12 cellular contexts compared by ENCODE assay signal in genomic region chr15:69193948-69194827, GRCh38. TPM values are rescaled to one million over a fixed set of nuclear protein-coding genes. Genes with fewer than 3 reads are reported as not detected.
DNase-seq lines count a peak whose midpoint lies in the region; ATAC-seq and TF ChIP-seq lines count a peak whose summit lies in the region.
"Had no signal": no experiment of that assay in that cellular context is flagged by ENCODE, and none has a peak within 500 bp of the region (broad histone marks: within the 10 kb centered on the region; RNA-seq: fewer than 3 reads in every experiment).

No MANE protein-coding gene starts in this region.

- H3K9me2 ChIP-seq in SK-N-SH, result no peaks in the 10 kb centered on the region

- H3K36me3 ChIP-seq in SK-N-SH (replicated peaks in 1 of 2; ENCODE audit: control insufficient read depth in 1 of 2, insufficient read depth in 2 of 2, low read length in 1 of 2) (peaks cover 5 to 17% of the 10 kb centered on the region in 2 experiments), parathyroid adenoma (ENCODE audit: control insufficient read depth, insufficient read depth, low read length) (no peaks in the 10 kb centered on the region)

- POLR2A ChIA-PET in SK-N-SH (lab: Yijun Ruan, JAX), result no interaction called here

- no peak for ATAC-seq in GM18907 (IDR thresholded peaks at IDR 0.05; ENCODE audit: unreplicated experiment)

- H3K27me3 ChIP-seq in SK-N-SH (ENCODE audit: insufficient read depth) (no peaks in the 10 kb centered on the region), parathyroid adenoma (ENCODE audit: control insufficient read depth, insufficient read depth, low read length) (no peaks in the 10 kb centered on the region)
- H3K27me3 ChIP-seq: suprapubic skin had no signal

- peak overlapping the region; percentile 87 to 88 for H3K27ac ChIP-seq in SK-N-SH (ENCODE audit: low read depth in 2 of 2, low read length in 1 of 2)
- peak overlapping the region; percentile 47 for H3K27ac ChIP-seq in parathyroid adenoma
- H3K27ac ChIP-seq: suprapubic skin had no signal

- TF ChIP-seq EP300 in SK-N-SH (IDR thresholded peaks at IDR 0.05; ENCODE audit: borderline replicate concordance in 1 of 2, low read depth in 1 of 2, low read length in 1 of 2), result peak in 1 of 2 experiments; percentile 66; a peak in 1 of 4 replicates

- peaks cover 6 to 29% of the 10 kb centered on the region in 2 experiments for H3K4me1 ChIP-seq in SK-N-SH (ENCODE audit: control insufficient read depth in 1 of 2, insufficient read depth in 2 of 2, low read depth in 1 of 2, low read length in 1 of 2)
- peaks cover 5% of the 10 kb centered on the region for H3K4me1 ChIP-seq in parathyroid adenoma

- H3K4me3 ChIP-seq in AG10803 (ENCODE audit: low read length) (no peak overlapping the region), SK-N-SH (ENCODE audit: low read depth in 2 of 2, low read length in 1 of 2) (no peak overlapping the region; a peak in 1 of 4 replicates), fibroblast of pulmonary artery (replicated peaks; ENCODE audit: low read depth, low read length) (no peak overlapping the region), parathyroid adenoma (ENCODE audit: low read depth, low read length) (no peak overlapping the region)
- H3K4me3 ChIP-seq: suprapubic skin had no signal

- TF ChIP-seq CTCF in AG10803 (conservative IDR thresholded peaks at IDR 0.05; ENCODE audit: low read length), result no peak
- no peak for TF ChIP-seq CTCF in SK-N-SH (IDR thresholded peaks at IDR 0.05)
- no peak for TF ChIP-seq CTCF in fibroblast of pulmonary artery (IDR thresholded peaks at IDR 0.05; ENCODE audit: low read length, missing control alignments)
- TF ChIP-seq CTCF in parathyroid adenoma (IDR thresholded peaks at IDR 0.05), result no peak

- peaks cover 28% of the 10 kb centered on the region for H3K79me2 ChIP-seq in SK-N-SH (ENCODE audit: insufficient read depth)
- H3K79me2 ChIP-seq in parathyroid adenoma, result no peaks in the 10 kb centered on the region

- H3K4me2 ChIP-seq in SK-N-SH (peak overlapping the region; percentile 62; the same call in 1 of the 2 replicates), parathyroid adenoma (ENCODE audit: low read length) (peak overlapping the region; percentile 6)

- no peak overlapping the region for H2AFZ ChIP-seq in SK-N-SH (ENCODE audit: low read depth)
- H2AFZ ChIP-seq in parathyroid adenoma, result peak overlapping the region; percentile 58

- H4K20me1 ChIP-seq in SK-N-SH (ENCODE audit: insufficient read depth), result no peaks in the 10 kb centered on the region; the same call in 1 of the 2 replicates

- peaks cover 25% of the 10 kb centered on the region for H3F3A ChIP-seq in SK-N-SH (replicated peaks; ENCODE audit: insufficient read depth)

- TF ChIP-seq RAD21 in SK-N-SH (IDR thresholded peaks at IDR 0.05; ENCODE audit: low read length), result no peak

- 7% methylated on average over 2 of the region's 2 CpGs for WGBS in SK-N-SH (ENCODE audit: low lambda C conversion rate)

- H3K9me3 ChIP-seq in SK-N-SH (peaks cover 4% of the 10 kb centered on the region; the same call in 1 of the 2 replicates), parathyroid adenoma (ENCODE audit: control insufficient read depth, low read length) (no peaks in the 10 kb centered on the region)

- CTCF ChIA-PET in SK-N-SH (lab: Yijun Ruan, JAX), result interaction anchor here (0.5 to 1.4 kb wide), 3 partner anchors 11 to 682 kb away, joined by 3 to 4 read pairs (median 3); no protein-coding TSS in a partner anchor

- DNase-seq in AG10803 (ENCODE audit: low read depth), result peak; percentile 34
- DNase-seq in SK-N-SH, result no peak
- DNase-seq in fibroblast of pulmonary artery (ENCODE audit: low read depth), result peak; percentile 34
- DNase-seq in activated naive CD4-positive, alpha-beta T cell (lab: John Stamatoyannopoulos, UW), result no peak
- no peak for DNase-seq in activated naive CD4-positive, alpha-beta T cell treated with Interleukin-2 at 50 U/mL for 16 hours
- no peak for DNase-seq in medulla oblongata (ENCODE audit: extremely low spot score)
- DNase-seq: amniotic stem cell, H7, NCI-H2171 treated with DMSO at 0.1 percent for 48 hours had no signal

- no peak overlapping the region for H3K9ac ChIP-seq in SK-N-SH
- no peak overlapping the region for H3K9ac ChIP-seq in parathyroid adenoma

TF ChIP-seq in SK-N-SH, 30 proteins besides CTCF, POLR2A, EP300 and RAD21:
- TF ChIP-seq SIN3A (IDR thresholded peaks at IDR 0.05; ENCODE audit: borderline replicate concordance, low read depth, low read length) (no peak), FOXM1 (IDR thresholded peaks at IDR 0.05; ENCODE audit: low read depth) (peak; percentile 42; the same call in 1 of the 2 replicates), PBX3 (IDR thresholded peaks at IDR 0.05) (peak; percentile 85), ELF1 (IDR thresholded peaks at IDR 0.05) (no peak), SMC3 (IDR thresholded peaks at IDR 0.05; ENCODE audit: low read depth, low read length) (no peak), TCF12 (IDR thresholded peaks at IDR 0.05) (peak; percentile 89), JUND (IDR thresholded peaks at IDR 0.05) (peak; percentile 58), NFIC (IDR thresholded peaks at IDR 0.05; ENCODE audit: borderline replicate concordance) (no peak; the same call in 1 of the 2 replicates), GATA2 (CRISPR knock-in tag; IDR thresholded peaks at IDR 0.05) (no peak), REST (IDR thresholded peaks at IDR 0.05; ENCODE audit: low read depth, low read length) (no peak), TEAD4 (IDR thresholded peaks at IDR 0.05; ENCODE audit: borderline replicate concordance, insufficient read depth) (peak; percentile 34; the same call in 1 of the 2 replicates), USF2 (IDR thresholded peaks at IDR 0.05; ENCODE audit: borderline replicate concordance, low read depth, low read length) (no peak), POLR2AphosphoS5 (IDR thresholded peaks at IDR 0.05; ENCODE audit: low read depth, low read length) (peak; percentile 30; the same call in 1 of the 2 replicates), TAF1 (IDR thresholded peaks at IDR 0.05; ENCODE audit: borderline replicate concordance, low read depth, low read length) (no peak), FOSL2 (IDR thresholded peaks at IDR 0.05; ENCODE audit: borderline replicate concordance, low read depth) (peak; percentile 66), MEF2A (IDR thresholded peaks at IDR 0.05; ENCODE audit: borderline replicate concordance, low read depth) (peak; percentile 80), NRF1 (IDR thresholded peaks at IDR 0.05; ENCODE audit: low read depth, low read length) (no peak)

RNA-seq across cellular contexts. Expression of gene GLCE, which starts 33.8 kb away (rescaled TPM):
- polyA plus RNA-seq in SK-N-SH (2012; rRNA removed), result 19.5 and 25.0 TPM in 2 replicates
- polyA plus RNA-seq in SK-N-SH (2012; cell fraction: cytosol; rRNA removed), result 28.0 and 29.3 TPM in 2 replicates
- polyA plus RNA-seq in SK-N-SH (2012; cell fraction: nucleus; rRNA removed), result 7.7 and 17.4 TPM in 2 replicates

Comparison
In these comparisons a context has a peak if more than half of its experiments do, and no peak if none do; other contexts are left out.
1. DNase-seq: peak in AG10803 (single experiment) and fibroblast of pulmonary artery (single experiment); none in SK-N-SH (single experiment), activated naive CD4-positive, alpha-beta T cell (0 of 4), activated naive CD4-positive, alpha-beta T cell treated with Interleukin-2 at 50 U/mL for 16 hours (single experiment) and medulla oblongata (single experiment).